Comparison of ENCODE assay signal across 1 cellular context in genomic region chr6:15299430-15300131, GRCh38.
TF ChIP-seq lines count a peak whose summit lies in the region.

No MANE protein-coding gene starts in this region.

TF ChIP-seq in K562, 482 proteins besides CTCF, POLR2A, EP300 and RAD21 (continued from another document and continues in another):
- peak; percentile 21 for TF ChIP-seq SETDB1 (IDR thresholded peaks at IDR 0.05; ENCODE audit: low read length)
- TF ChIP-seq SMARCC2 (IDR thresholded peaks at IDR 0.05; ENCODE audit: low read depth): peak; percentile 98
- TF ChIP-seq MTF1 (CRISPR knock-in tag; IDR thresholded peaks at IDR 0.05; ENCODE audit: borderline replicate concordance): no peak
- peak; percentile 70; the same call in 1 of the 2 replicates for TF ChIP-seq ZKSCAN1 (IDR thresholded peaks at IDR 0.05; ENCODE audit: low read depth, low read length)
- TF ChIP-seq MCM2 (IDR thresholded peaks at IDR 0.05; ENCODE audit: low read depth): no peak
- TF ChIP-seq, protein P1, sequence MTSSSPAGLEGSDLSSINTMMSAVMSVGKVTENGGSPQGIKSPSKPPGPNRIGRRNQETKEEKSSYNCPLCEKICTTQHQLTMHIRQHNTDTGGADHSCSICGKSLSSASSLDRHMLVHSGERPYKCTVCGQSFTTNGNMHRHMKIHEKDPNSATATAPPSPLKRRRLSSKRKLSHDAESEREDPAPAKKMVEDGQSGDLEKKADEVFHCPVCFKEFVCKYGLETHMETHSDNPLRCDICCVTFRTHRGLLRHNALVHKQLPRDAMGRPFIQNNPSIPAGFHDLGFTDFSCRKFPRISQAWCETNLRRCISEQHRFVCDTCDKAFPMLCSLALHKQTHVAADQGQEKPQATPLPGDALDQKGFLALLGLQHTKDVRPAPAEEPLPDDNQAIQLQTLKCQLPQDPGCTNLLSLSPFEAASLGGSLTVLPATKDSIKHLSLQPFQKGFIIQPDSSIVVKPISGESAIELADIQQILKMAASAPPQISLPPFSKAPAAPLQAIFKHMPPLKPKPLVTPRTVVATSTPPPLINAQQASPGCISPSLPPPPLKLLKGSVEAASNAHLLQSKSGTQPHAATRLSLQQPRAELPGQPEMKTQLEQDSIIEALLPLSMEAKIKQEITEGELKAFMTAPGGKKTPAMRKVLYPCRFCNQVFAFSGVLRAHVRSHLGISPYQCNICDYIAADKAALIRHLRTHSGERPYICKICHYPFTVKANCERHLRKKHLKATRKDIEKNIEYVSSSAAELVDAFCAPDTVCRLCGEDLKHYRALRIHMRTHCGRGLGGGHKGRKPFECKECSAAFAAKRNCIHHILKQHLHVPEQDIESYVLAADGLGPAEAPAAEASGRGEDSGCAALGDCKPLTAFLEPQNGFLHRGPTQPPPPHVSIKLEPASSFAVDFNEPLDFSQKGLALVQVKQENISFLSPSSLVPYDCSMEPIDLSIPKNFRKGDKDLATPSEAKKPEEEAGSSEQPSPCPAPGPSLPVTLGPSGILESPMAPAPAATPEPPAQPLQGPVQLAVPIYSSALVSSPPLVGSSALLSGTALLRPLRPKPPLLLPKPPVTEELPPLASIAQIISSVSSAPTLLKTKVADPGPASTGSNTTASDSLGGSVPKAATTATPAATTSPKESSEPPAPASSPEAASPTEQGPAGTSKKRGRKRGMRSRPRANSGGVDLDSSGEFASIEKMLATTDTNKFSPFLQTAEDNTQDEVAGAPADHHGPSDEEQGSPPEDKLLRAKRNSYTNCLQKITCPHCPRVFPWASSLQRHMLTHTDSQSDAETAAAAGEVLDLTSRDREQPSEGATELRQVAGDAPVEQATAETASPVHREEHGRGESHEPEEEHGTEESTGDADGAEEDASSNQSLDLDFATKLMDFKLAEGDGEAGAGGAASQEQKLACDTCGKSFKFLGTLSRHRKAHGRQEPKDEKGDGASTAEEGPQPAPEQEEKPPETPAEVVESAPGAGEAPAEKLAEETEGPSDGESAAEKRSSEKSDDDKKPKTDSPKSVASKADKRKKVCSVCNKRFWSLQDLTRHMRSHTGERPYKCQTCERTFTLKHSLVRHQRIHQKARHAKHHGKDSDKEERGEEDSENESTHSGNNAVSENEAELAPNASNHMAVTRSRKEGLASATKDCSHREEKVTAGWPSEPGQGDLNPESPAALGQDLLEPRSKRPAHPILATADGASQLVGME (CRISPR knock-in tag; IDR thresholded peaks at IDR 0.05): peak; percentile 40; the same call in 1 of the 2 replicates
- TF ChIP-seq SRSF3 (IDR thresholded peaks at IDR 0.05; ENCODE audit: insufficient read depth, low read length): no peak
- TF ChIP-seq PPARD (CRISPR knock-in tag; IDR thresholded peaks at IDR 0.05): no peak
- no peak for TF ChIP-seq WHSC1 (IDR thresholded peaks at IDR 0.05; ENCODE audit: low read length)
- TF ChIP-seq ZNF24 (IDR thresholded peaks at IDR 0.05): peak; percentile 48
- TF ChIP-seq, protein P2, sequence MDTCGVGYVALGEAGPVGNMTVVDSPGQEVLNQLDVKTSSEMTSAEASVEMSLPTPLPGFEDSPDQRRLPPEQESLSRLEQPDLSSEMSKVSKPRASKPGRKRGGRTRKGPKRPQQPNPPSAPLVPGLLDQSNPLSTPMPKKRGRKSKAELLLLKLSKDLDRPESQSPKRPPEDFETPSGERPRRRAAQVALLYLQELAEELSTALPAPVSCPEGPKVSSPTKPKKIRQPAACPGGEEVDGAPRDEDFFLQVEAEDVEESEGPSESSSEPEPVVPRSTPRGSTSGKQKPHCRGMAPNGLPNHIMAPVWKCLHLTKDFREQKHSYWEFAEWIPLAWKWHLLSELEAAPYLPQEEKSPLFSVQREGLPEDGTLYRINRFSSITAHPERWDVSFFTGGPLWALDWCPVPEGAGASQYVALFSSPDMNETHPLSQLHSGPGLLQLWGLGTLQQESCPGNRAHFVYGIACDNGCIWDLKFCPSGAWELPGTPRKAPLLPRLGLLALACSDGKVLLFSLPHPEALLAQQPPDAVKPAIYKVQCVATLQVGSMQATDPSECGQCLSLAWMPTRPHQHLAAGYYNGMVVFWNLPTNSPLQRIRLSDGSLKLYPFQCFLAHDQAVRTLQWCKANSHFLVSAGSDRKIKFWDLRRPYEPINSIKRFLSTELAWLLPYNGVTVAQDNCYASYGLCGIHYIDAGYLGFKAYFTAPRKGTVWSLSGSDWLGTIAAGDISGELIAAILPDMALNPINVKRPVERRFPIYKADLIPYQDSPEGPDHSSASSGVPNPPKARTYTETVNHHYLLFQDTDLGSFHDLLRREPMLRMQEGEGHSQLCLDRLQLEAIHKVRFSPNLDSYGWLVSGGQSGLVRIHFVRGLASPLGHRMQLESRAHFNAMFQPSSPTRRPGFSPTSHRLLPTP (IDR thresholded peaks at IDR 0.05; ENCODE audit: borderline replicate concordance, extremely low read depth, insufficient read length): no peak
- TF ChIP-seq HDGF (IDR thresholded peaks at IDR 0.05): peak; percentile 15; the same call in 1 of the 2 replicates
- no peak for TF ChIP-seq MITF (IDR thresholded peaks at IDR 0.05)
- TF ChIP-seq NFIX (CRISPR knock-in tag; IDR thresholded peaks at IDR 0.05; ENCODE audit: low read depth): no peak
- TF ChIP-seq MYC (IDR thresholded peaks at IDR 0.05; ENCODE audit: low read depth, low read length): peak; percentile 69; the same call in 1 of the 2 replicates
- no peak for TF ChIP-seq MYC (CRISPR knock-in tag; IDR thresholded peaks at IDR 0.05; ENCODE audit: borderline replicate concordance, low read depth)
- TF ChIP-seq, protein P3, sequence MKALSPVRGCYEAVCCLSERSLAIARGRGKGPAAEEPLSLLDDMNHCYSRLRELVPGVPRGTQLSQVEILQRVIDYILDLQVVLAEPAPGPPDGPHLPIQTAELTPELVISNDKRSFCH (CRISPR knock-in tag; IDR thresholded peaks at IDR 0.05): no peak
- TF ChIP-seq, protein P3 (tag; IDR thresholded peaks at IDR 0.05): no peak
- no peak for TF ChIP-seq PREB (CRISPR knock-in tag; IDR thresholded peaks at IDR 0.05)
- peak; percentile 59 for TF ChIP-seq RBFOX2 (IDR thresholded peaks at IDR 0.05; ENCODE audit: low read depth, low read length)
- TF ChIP-seq, protein P4, sequence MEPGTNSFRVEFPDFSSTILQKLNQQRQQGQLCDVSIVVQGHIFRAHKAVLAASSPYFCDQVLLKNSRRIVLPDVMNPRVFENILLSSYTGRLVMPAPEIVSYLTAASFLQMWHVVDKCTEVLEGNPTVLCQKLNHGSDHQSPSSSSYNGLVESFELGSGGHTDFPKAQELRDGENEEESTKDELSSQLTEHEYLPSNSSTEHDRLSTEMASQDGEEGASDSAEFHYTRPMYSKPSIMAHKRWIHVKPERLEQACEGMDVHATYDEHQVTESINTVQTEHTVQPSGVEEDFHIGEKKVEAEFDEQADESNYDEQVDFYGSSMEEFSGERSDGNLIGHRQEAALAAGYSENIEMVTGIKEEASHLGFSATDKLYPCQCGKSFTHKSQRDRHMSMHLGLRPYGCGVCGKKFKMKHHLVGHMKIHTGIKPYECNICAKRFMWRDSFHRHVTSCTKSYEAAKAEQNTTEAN (CRISPR knock-in tag; IDR thresholded peaks at IDR 0.05): no peak
- no peak for TF ChIP-seq GTF2B (IDR thresholded peaks at IDR 0.05; ENCODE audit: extremely low read depth, insufficient read length)
- TF ChIP-seq, protein P5, sequence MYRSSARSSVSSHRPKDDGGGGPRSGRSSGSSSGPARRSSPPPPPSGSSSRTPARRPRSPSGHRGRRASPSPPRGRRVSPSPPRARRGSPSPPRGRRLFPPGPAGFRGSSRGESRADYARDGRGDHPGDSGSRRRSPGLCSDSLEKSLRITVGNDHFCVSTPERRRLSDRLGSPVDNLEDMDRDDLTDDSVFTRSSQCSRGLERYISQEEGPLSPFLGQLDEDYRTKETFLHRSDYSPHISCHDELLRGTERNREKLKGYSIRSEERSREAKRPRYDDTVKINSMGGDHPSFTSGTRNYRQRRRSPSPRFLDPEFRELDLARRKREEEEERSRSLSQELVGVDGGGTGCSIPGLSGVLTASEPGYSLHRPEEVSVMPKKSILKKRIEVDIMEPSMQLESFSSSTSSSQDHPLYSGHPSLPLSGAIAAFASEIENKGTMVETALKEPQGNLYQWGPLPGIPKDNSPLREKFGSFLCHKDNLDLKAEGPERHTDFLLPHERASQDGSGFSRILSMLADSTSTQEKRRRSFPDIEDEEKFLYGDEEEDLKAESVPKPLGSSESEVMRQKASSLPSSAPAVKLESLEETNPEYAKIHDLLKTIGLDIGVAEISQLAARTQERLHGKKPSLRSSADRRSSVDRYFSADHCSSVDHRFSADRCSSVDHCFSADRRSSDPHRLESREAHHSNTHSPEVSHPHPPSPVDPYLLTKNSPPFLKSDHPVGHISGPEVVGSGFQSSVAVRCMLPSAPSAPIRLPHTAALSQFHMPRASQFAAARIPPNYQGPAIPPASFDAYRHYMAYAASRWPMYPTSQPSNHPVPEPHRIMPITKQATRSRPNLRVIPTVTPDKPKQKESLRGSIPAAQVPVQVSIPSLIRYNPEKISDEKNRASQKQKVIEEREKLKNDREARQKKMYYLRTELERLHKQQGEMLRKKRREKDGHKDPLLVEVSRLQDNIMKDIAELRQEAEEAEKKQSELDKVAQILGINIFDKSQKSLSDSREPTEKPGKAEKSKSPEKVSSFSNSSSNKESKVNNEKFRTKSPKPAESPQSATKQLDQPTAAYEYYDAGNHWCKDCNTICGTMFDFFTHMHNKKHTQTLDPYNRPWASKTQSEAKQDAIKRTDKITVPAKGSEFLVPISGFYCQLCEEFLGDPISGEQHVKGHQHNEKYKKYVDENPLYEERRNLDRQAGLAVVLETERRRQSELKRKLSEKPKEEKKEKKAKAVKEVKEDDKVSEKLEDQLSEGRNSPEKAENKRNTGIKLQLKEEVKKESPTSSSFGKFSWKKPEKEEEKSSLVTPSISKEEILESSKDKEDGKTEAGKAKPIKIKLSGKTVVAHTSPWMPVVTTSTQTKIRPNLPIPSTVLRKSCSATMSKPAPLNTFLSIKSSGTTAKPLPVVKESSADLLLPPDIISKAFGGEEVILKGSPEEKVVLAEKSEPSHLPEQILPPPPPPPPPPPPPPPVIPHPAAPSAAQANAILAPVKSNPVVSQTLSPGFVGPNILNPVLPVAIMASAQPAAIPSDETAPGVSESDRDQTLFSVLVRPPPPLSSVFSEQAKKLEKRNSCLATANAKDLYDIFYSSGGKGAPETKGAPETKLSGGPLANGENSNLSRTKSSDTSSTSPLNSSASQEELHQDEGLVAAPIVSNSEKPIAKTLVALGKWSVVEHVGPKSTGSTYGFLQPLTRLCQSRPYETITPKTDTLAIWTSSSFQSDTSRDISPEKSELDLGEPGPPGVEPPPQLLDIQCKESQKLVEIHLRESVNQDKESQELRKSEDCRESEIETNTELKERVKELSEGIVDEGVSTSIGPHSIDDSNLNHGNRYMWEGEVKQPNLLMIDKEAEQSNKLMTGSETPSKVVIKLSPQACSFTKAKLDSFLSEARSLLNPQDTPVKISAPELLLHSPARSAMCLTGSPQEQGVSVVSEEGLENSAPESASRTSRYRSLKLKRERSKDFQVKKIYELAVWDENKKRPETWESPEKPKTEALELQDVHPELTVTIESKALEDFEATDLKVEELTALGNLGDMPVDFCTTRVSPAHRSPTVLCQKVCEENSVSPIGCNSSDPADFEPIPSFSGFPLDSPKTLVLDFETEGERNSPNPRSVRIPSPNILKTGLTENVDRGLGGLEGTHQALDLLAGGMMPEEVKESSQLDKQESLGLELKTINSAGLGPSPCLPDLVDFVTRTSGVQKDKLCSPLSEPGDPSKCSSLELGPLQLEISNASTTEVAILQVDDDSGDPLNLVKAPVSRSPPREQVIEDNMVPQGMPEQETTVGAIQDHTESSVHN (IDR thresholded peaks at IDR 0.05; ENCODE audit: borderline replicate concordance in 1 of 2, low read depth in 1 of 2): 0 out of 4 replicates have a peak, but pooled peaks of 1 of the 2 experiments have one; percentile 41
- 0 out of 4 replicates have a peak, but pooled peaks have one; percentile 13 to 42 for TF ChIP-seq FOXA3 (CRISPR knock-in tag; conservative IDR thresholded peaks at IDR 0.05 in 1 of 2, IDR thresholded peaks at IDR 0.05 in 1 of 2)
